9 cellular contexts compared by ENCODE assay signal in the genomic region with DNA sequence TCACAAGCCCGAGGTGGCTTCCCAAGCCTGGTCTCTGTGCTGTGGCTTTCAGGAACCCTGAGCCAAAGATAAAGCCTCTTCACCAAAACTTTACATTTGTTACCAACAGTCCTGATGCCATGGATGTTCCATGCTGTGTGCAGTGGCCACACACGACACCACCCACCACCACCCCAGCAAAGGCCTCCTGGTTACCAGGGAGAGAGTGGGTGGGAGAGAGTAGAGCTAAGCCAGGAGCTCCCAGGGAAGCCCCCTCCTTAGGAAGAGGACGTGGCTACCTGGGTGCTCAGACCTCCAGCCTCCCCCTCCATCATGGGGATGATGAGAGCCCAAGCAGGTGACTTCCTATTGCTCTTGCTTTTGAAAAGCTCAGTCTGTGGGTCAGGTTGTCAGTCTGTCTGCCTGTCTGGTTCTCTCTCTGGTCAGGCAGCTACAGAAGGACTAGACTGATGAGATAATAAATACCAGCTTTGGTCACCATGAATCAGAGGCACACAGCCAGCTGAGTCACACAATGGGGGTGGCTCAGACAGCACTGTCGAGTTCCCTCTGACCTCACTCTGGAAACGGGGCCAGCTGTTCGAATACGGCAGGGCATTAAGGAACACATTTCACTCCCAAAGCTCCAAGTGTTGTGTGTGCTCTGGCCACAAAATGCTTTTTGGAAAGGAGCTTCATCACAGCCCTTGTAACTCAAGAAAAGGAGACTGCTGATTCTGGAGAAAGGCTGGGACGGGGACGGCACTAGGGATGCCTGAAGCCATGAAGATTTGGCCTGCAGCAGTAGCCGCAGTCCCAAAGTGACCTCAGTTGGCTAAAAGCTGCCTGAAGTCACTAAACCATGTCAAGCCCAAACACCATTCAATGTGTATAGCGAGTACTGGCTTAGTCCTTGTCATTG.
DNase-seq lines count a peak whose midpoint lies in the region; ATAC-seq and TF ChIP-seq lines count a peak whose summit lies in the region.
"Had no signal": no experiment of that assay in that cellular context is flagged by ENCODE, and none has a peak within 500 bp of the region (broad histone marks: within the 10 kb centered on the region; RNA-seq: fewer than 3 reads in every experiment).

No MANE protein-coding gene starts in this region.

- peaks cover 6% of the 10 kb centered on the region; the same call in 1 of the 2 replicates for H3K27me3 ChIP-seq in IMR-90 (ENCODE audit: control insufficient read depth, insufficient read depth, low read length)
- H3K27me3 ChIP-seq in mammary epithelial cell (ENCODE audit: insufficient read depth, low read length), result no peaks in the 10 kb centered on the region
- no peaks in the 10 kb centered on the region for H3K27me3 ChIP-seq in kidney epithelial cell (ENCODE audit: control insufficient read depth, insufficient read depth, low read length)
- H3K27me3 ChIP-seq in thyroid gland, result no peaks in the 10 kb centered on the region

- peak; percentile 98 for DNase-seq in IMR-90
- DNase-seq in mammary epithelial cell, result peak; percentile 97
- peak; percentile 98 for DNase-seq in kidney epithelial cell (ENCODE audit: low read depth)
- DNase-seq in thyroid gland, result peak; percentile 42 to 53
- no peak for DNase-seq in NCI-H1417 (lab: John Stamatoyannopoulos, UW)
- DNase-seq in activated gamma-delta T cell (lab: John Stamatoyannopoulos, UW), result no peak
- DNase-seq in CD14-positive monocyte (ENCODE audit: low spot score), result no peak

- no peaks in the 10 kb centered on the region for H4K20me1 ChIP-seq in IMR-90 (ENCODE audit: insufficient read depth, low read length)
- H4K20me1 ChIP-seq in mammary epithelial cell (ENCODE audit: insufficient read depth, low read length), result no peaks in the 10 kb centered on the region

- peak overlapping the region; percentile 41 for H3K14ac ChIP-seq in IMR-90 (replicated peaks; ENCODE audit: low read depth, low read length)

- H2AFZ ChIP-seq in IMR-90 (replicated peaks; ENCODE audit: low read length, poor library complexity) (peak overlapping the region; percentile 73), mammary epithelial cell (ENCODE audit: low read depth, low read length) (peak overlapping the region; percentile 64)

- H4K8ac ChIP-seq in IMR-90 (ENCODE audit: low read depth in 2 of 2, low read length in 2 of 2), result peak overlapping the region; percentile 21 to 47; a peak in 2 of 4 replicates

- H3K9ac ChIP-seq in IMR-90 (ENCODE audit: low read depth, low read length) (no peak overlapping the region), mammary epithelial cell (ENCODE audit: insufficient read depth, low read length) (no peak overlapping the region)

- peak; percentile 60; the same call in 1 of the 2 replicates for TF ChIP-seq POLR2A in IMR-90 (IDR thresholded peaks at IDR 0.05; ENCODE audit: low read depth, low read length)
- TF ChIP-seq POLR2A in thyroid gland (IDR thresholded peaks at IDR 0.05), result no peak

- peak overlapping the region; percentile 19 for H3K18ac ChIP-seq in IMR-90 (ENCODE audit: low read depth, low read length)

- H3K79me1 ChIP-seq in IMR-90 (ENCODE audit: low read depth in 1 of 2, low read length in 2 of 2), result no peaks in the 10 kb centered on the region

- peak overlapping the region; percentile 84 for H2BK20ac ChIP-seq in IMR-90 (ENCODE audit: low read depth, low read length)

- no peak overlapping the region for H3K4me3 ChIP-seq in IMR-90 (ENCODE audit: insufficient read depth, low read depth, low read length)
- H3K4me3 ChIP-seq in mammary epithelial cell (replicated peaks in 1 of 3; ENCODE audit: insufficient read depth in 1 of 3, low read depth in 2 of 3, low read length in 3 of 3), result no peak overlapping the region
- H3K4me3 ChIP-seq in kidney epithelial cell (ENCODE audit: low read depth, low read length), result no peak overlapping the region
- no peak overlapping the region for H3K4me3 ChIP-seq in thyroid gland (replicated peaks in 1 of 3)

- no peak overlapping the region for H3K4me3 Mint-ChIP-seq in CD14-positive monocyte

- TF ChIP-seq CTCF in IMR-90 (conservative IDR thresholded peaks at IDR 0.05; ENCODE audit: low read depth, low read length) (no peak), mammary epithelial cell (conservative IDR thresholded peaks at IDR 0.05 in 1 of 2, IDR thresholded peaks at IDR 0.05 in 1 of 2; ENCODE audit: extremely low read depth in 1 of 2, insufficient read depth in 1 of 2, low read depth in 1 of 2, low read length in 2 of 2) (no peak), kidney epithelial cell (IDR thresholded peaks at IDR 0.05; ENCODE audit: insufficient read depth, low read length, poor library complexity, severe bottlenecking) (no peak), thyroid gland (IDR thresholded peaks at IDR 0.05) (no peak), CD14-positive monocyte (IDR thresholded peaks at IDR 0.05) (no peak)

- H3K27me3 Mint-ChIP-seq in CD14-positive monocyte (ENCODE audit: low read depth in 3 of 3), result peaks cover 12 to 15% (median 13%) of the 10 kb centered on the region in 3 donors

- peak; percentile 81 for ATAC-seq in IMR-90 (ENCODE audit: low read depth)
- no peak for ATAC-seq in HG02763 (IDR thresholded peaks at IDR 0.05; ENCODE audit: unreplicated experiment)

- 0 out of 2 replicates have a peak overlapping the region, but pooled peaks have one; percentile 7 for H3K23ac ChIP-seq in IMR-90 (ENCODE audit: low read depth, low read length)

- H2BK5ac ChIP-seq in IMR-90 (ENCODE audit: low read depth, low read length, poor library complexity, severe bottlenecking), result peak overlapping the region; percentile 57

- no TSS peak for BruUV-seq in IMR-90 (replicated peaks; lab: Mats Ljungman, UMichigan)
- TSS peak; percentile 81 for BruUV-seq in mammary epithelial cell (replicated peaks; lab: Mats Ljungman, UMichigan)

- peak overlapping the region in 1 of 7 donors; percentile 26 for H3K27ac Mint-ChIP-seq in CD14-positive monocyte

- dilution Hi-C loops in IMR-90 (cut with HindIII; ENCODE audit: low sequenced_read_pairs, unreplicated experiment), result no loop called here
- dilution Hi-C loops in mammary epithelial cell (cut with HindIII; ENCODE audit: low sequenced_read_pairs), result no loop called here

- H3K4me1 Mint-ChIP-seq in CD14-positive monocyte, result no peaks in the 10 kb centered on the region

- WGBS in IMR-90 (ENCODE audit: extremely low coverage in 2 of 2, insufficient read length in 1 of 2), 2 experiments, result 37% methylated on average over 3 of the region's 11 CpGs; no CpG with 5 or more reads in 1 of the 2 experiments
- 30% methylated on average over 11 of the region's 11 CpGs for WGBS in mammary epithelial cell (ENCODE audit: low coverage, missing lambda C conversion rate)
- WGBS in thyroid gland, 2 donors, result 68 to 71% methylated on average over 10 to 11 of the region's 11 CpGs

- H3K9me3 ChIP-seq in IMR-90 (ENCODE audit: control insufficient read depth, insufficient read depth, low read length) (peaks cover 3% of the 10 kb centered on the region; the same call in 1 of the 2 replicates), mammary epithelial cell (replicated peaks; ENCODE audit: insufficient read depth, low read length) (no peaks in the 10 kb centered on the region), thyroid gland (no peaks in the 10 kb centered on the region)
- H3K9me3 ChIP-seq: neutrophil had no signal

- H3K9me1 ChIP-seq in IMR-90 (ENCODE audit: insufficient read depth, low read length), result peaks cover 28% of the 10 kb centered on the region

- H3K27ac ChIP-seq in IMR-90 (ENCODE audit: insufficient read depth, low read length) (peak overlapping the region; percentile 10; the same call in 1 of the 2 replicates), mammary epithelial cell (ENCODE audit: insufficient read depth, low read depth, low read length) (peak overlapping the region; percentile 69), thyroid gland (no peak overlapping the region)
- H3K27ac ChIP-seq: neutrophil had no signal

- no peak; the same call in 1 of the 2 replicates for TF ChIP-seq RAD21 in IMR-90 (IDR thresholded peaks at IDR 0.05; ENCODE audit: low read length)

- in situ Hi-C loops in IMR-90 (cut with MboI; ENCODE audit: low sequenced_read_pairs), result no loop called here
- in situ Hi-C loops in mammary epithelial cell (cut with MboI; ENCODE audit: low sequenced_read_pairs in 2 of 2), result no loop called here

- peak overlapping the region; percentile 95 for H2AK5ac ChIP-seq in IMR-90 (ENCODE audit: low read depth, low read length)

- H3K36me3 ChIP-seq in IMR-90 (ENCODE audit: control insufficient read depth, insufficient read depth, low read length) (no peaks in the 10 kb centered on the region), mammary epithelial cell (ENCODE audit: insufficient read depth, low read length) (no peaks in the 10 kb centered on the region), kidney epithelial cell (ENCODE audit: control insufficient read depth, insufficient read depth, low read length) (no peaks in the 10 kb centered on the region), thyroid gland (no peaks in the 10 kb centered on the region)
- H3K36me3 ChIP-seq: neutrophil had no signal

- no peaks in the 10 kb centered on the region for H3K79me2 ChIP-seq in mammary epithelial cell (ENCODE audit: insufficient read depth, low read length)

- intact Hi-C loops in IMR-90 (cut with micrococcal nuclease), result loop anchor here (10.0 kb wide), 1 partner anchor 322 kb away; the partner anchor contains the start of gene ADAM12
- intact Hi-C loops in mammary epithelial cell (cut with micrococcal nuclease), result loop anchor here (1.0 kb wide), 2 partner anchors 10 to 28 kb away; no protein-coding TSS in a partner anchor
- intact Hi-C loops in thyroid gland (cut with DNase I), result no loop called here
- intact Hi-C loops in CD14-positive monocyte (cut with micrococcal nuclease), result no loop called here

- peak overlapping the region; percentile 92 for H2BK120ac ChIP-seq in IMR-90 (ENCODE audit: low read depth, low read length)

- H3K4me1 ChIP-seq in IMR-90 (ENCODE audit: control insufficient read depth, insufficient read depth, low read length) (peaks cover 29% of the 10 kb centered on the region), mammary epithelial cell (ENCODE audit: insufficient read depth, low read length) (peaks cover 54% of the 10 kb centered on the region), thyroid gland (peaks cover 0 to 7% of the 10 kb centered on the region in 2 donors)

- peaks cover 0 to 5% (median 0%) of the 10 kb centered on the region in 7 donors for H3K9me3 Mint-ChIP-seq in CD14-positive monocyte

- peak overlapping the region; percentile 60; the same call in 2 of the 3 replicates for H2BK15ac ChIP-seq in IMR-90 (ENCODE audit: low read depth, low read length)

- H2AK9ac ChIP-seq in IMR-90 (replicated peaks; ENCODE audit: low read depth, low read length, poor library complexity), result peak overlapping the region; percentile 86

- POLR2A ChIA-PET in IMR-90 (lab: Charles Lee; ENCODE audit: unreplicated experiment), result interaction anchor here (0.5 kb wide), 1 partner anchor 207 kb away, joined by 5 read pairs; no protein-coding TSS in a partner anchor

- H3K4ac ChIP-seq in IMR-90 (ENCODE audit: low read depth, low read length), result peak overlapping the region; percentile 86

- peak overlapping the region; percentile 45; the same call in 1 of the 2 replicates for H3K56ac ChIP-seq in IMR-90 (ENCODE audit: extremely low read depth, insufficient read depth, low read length)

- peak overlapping the region; percentile 9; the same call in 1 of the 2 replicates for H4K5ac ChIP-seq in IMR-90 (ENCODE audit: low read depth, low read length)

- H3K36me3 Mint-ChIP-seq in CD14-positive monocyte, result no peaks in the 10 kb centered on the region

- CTCF ChIA-PET in IMR-90 (lab: Yijun Ruan, JAX), result interaction anchor here (0.7 to 1.1 kb wide), 3 partner anchors 13 to 53 kb away, joined by 3 to 6 read pairs (median 3); no protein-coding TSS in a partner anchor
- CTCF ChIA-PET in mammary epithelial cell (lab: Charles Lee; ENCODE audit: low non-redundant PET), result no interaction called here

- H4K91ac ChIP-seq in IMR-90 (ENCODE audit: insufficient read depth, low read depth, low read length), result peak overlapping the region; percentile 88

- H3K4me2 ChIP-seq in IMR-90 (ENCODE audit: low read depth, low read length) (peak overlapping the region; percentile 13; the same call in 1 of the 2 replicates), mammary epithelial cell (ENCODE audit: insufficient read depth, low read depth, low read length) (peak overlapping the region; percentile 27)

Comparison
In these comparisons a context has a peak if more than half of its experiments do, and no peak if none do; other contexts are left out.
1. DNase-seq: peak in IMR-90 (single experiment), mammary epithelial cell (single experiment), kidney epithelial cell (single experiment) and thyroid gland (2 of 2); none in NCI-H1417 (0 of 3), activated gamma-delta T cell (single experiment) and CD14-positive monocyte (single experiment).
2. H3K27ac ChIP-seq: peak in IMR-90 (single experiment) and mammary epithelial cell (single experiment); none in thyroid gland (0 of 3).
3. intact Hi-C loops: an anchor here in IMR-90 (10.0 kb wide) and mammary epithelial cell (1.0 kb wide); none called in thyroid gland and CD14-positive monocyte.